In genomic region chr10:119189811-119190282, GRCh38 we compare ENCODE assay signal across 9 cellular contexts. TPM values are rescaled to one million over a fixed set of nuclear protein-coding genes. Genes with fewer than 3 reads are reported as not detected.
DNase-seq lines count a peak whose midpoint lies in the region; ATAC-seq, FAIRE-seq and TF ChIP-seq lines count a peak whose summit lies in the region.
"Had no signal": no experiment of that assay in that cellular context is flagged by ENCODE, and none has a peak within 500 bp of the region (broad histone marks: within the 10 kb centered on the region; RNA-seq: fewer than 3 reads in every experiment).

No MANE protein-coding gene starts in this region.

- H3K9me3 Mint-ChIP-seq in T-cell = no peaks in the 10 kb centered on the region
- H3K9me3 Mint-ChIP-seq: CD4-positive, alpha-beta T cell had no signal

- H4K20me1 ChIP-seq in HepG2 (ENCODE audit: insufficient read depth, low read length) = no peaks in the 10 kb centered on the region

- TF ChIP-seq POLR2A in HepG2 (IDR thresholded peaks at IDR 0.05; ENCODE audit: insufficient read depth in 1 of 2, low read depth in 2 of 2, low read length in 2 of 2) (no peak), right lobe of liver (IDR thresholded peaks at IDR 0.05) (no peak), esophagus squamous epithelium (IDR thresholded peaks at IDR 0.05) (no peak)

- TF ChIP-seq EP300 in HepG2 (IDR thresholded peaks at IDR 0.05; ENCODE audit: low read depth in 2 of 2, low read length in 2 of 2) = no peak
- no peak for TF ChIP-seq EP300 in HepG2 (CRISPR knock-in tag; IDR thresholded peaks at IDR 0.05; ENCODE audit: borderline replicate concordance)

- H3K27ac ChIP-seq in HepG2 (ENCODE audit: extremely low read length, insufficient read depth, low read length) (no peak overlapping the region), right lobe of liver (no peak overlapping the region), esophagus squamous epithelium (peak overlapping the region in 1 of 4 donors; percentile 21)

- peaks cover 9 to 17% (median 16%) of the 10 kb centered on the region in 3 donors for H3K4me1 Mint-ChIP-seq in T-cell

- H3K27me3 ChIP-seq in HepG2 (ENCODE audit: control insufficient read depth in 1 of 2, insufficient read depth in 2 of 2, low read length in 2 of 2) = no peaks in the 10 kb centered on the region
- no peaks in the 10 kb centered on the region for H3K27me3 ChIP-seq in right lobe of liver
- no peaks in the 10 kb centered on the region for H3K27me3 ChIP-seq in esophagus squamous epithelium

- peaks cover 35% of the 10 kb centered on the region for H3K4me1 ChIP-seq in HepG2 (ENCODE audit: insufficient read depth, low read length)
- no peaks in the 10 kb centered on the region for H3K4me1 ChIP-seq in right lobe of liver
- H3K4me1 ChIP-seq in esophagus squamous epithelium = peaks cover 0 to 31% (median 0%) of the 10 kb centered on the region in 3 donors

- TF ChIP-seq CTCF in HepG2 (CRISPR knock-in tag; IDR thresholded peaks at IDR 0.05) = no peak
- no peak for TF ChIP-seq CTCF in right lobe of liver (IDR thresholded peaks at IDR 0.05)
- TF ChIP-seq CTCF in esophagus squamous epithelium (IDR thresholded peaks at IDR 0.05) = no peak

- H3K36me3 Mint-ChIP-seq in T-cell = no peaks in the 10 kb centered on the region

- H3K9ac ChIP-seq in HepG2 (ENCODE audit: insufficient read depth, low read depth, low read length) = no peak overlapping the region

- H3K4me2 ChIP-seq in HepG2 (ENCODE audit: low read depth, low read length) = peak overlapping the region; percentile 56

- WGBS in HepG2 (ENCODE audit: low lambda C conversion rate) = 2% methylated on average over 3 of the region's 3 CpGs
- WGBS in right lobe of liver (ENCODE audit: insufficient coverage, low coverage, low lambda C conversion rate, missing lambda C conversion rate) = 44% methylated on average over 3 of the region's 3 CpGs
- WGBS in esophagus squamous epithelium, 2 donors = 54 to 55% methylated on average over 3 of the region's 3 CpGs

- H3K27ac Mint-ChIP-seq in T-cell = no peak overlapping the region
- H3K27ac Mint-ChIP-seq: CD4-positive, alpha-beta T cell had no signal

- FAIRE-seq in HepG2 (lab: Jason Lieb, UNC) = peak; percentile 36

- TF ChIP-seq RAD21 in HepG2 (CRISPR knock-in tag; IDR thresholded peaks at IDR 0.05) = no peak

- in situ Hi-C loops in HepG2 (cut with HindIII; ENCODE audit: extremely low pct_ligation_motif_present, low pct_unique_long_range_greater_than_20kb) = loop anchor here (10.0 to 25.0 kb wide), 2 partner anchors 255 to 347 kb away; partner anchors contain the start of gene RGS10

- DNase-seq in HepG2 (ENCODE audit: low spot score) = peak; percentile 71
- no peak for DNase-seq in right lobe of liver
- DNase-seq in T-cell = peak in 1 of 34 experiments; percentile 6
- peak in 29 of 42 donors; percentile 17 to 71 (median 41) for DNase-seq in head of caudate nucleus
- no peak for DNase-seq in esophagus squamous epithelium (lab: John Stamatoyannopoulos, UW)
- DNase-seq: CD4-positive, alpha-beta T cell had no signal

- ATAC-seq in HepG2 (peak; percentile 80), right lobe of liver (no peak), T-cell (replicated peaks in 1 of 4) (peak in 3 of 4 experiments; percentile 24 to 55 (median 35)), GM21367 (IDR thresholded peaks at IDR 0.05; ENCODE audit: unreplicated experiment) (no peak), GM21528 (IDR thresholded peaks at IDR 0.05; ENCODE audit: low FRiP score, unreplicated experiment) (no peak), GM19328 (IDR thresholded peaks at IDR 0.05; ENCODE audit: unreplicated experiment) (no peak)

- no peaks in the 10 kb centered on the region for H3K79me2 ChIP-seq in HepG2 (ENCODE audit: insufficient read depth, low read length)

- BruUV-seq in HepG2 (replicated peaks; lab: Mats Ljungman, UMichigan) = no TSS peak

- POLR2A ChIA-PET in HepG2 (lab: Yijun Ruan, JAX) (interaction anchor here (1.3 to 1.7 kb wide), 2 partner anchors 9 to 17 kb away, joined by 3 to 14 read pairs; partner anchors contain the start of gene GRK5), T-cell (lab: Charles Lee) (interaction anchor here in 1 of 2 donors (0.9 kb wide), 1 partner anchor 29 kb away, joined by 3 read pairs; no protein-coding TSS in a partner anchor)

- no peaks in the 10 kb centered on the region for H3K36me3 ChIP-seq in HepG2 (replicated peaks in 1 of 2; ENCODE audit: control insufficient read depth in 1 of 2, insufficient read depth in 2 of 2, low read length in 2 of 2)
- no peaks in the 10 kb centered on the region for H3K36me3 ChIP-seq in right lobe of liver
- H3K36me3 ChIP-seq in esophagus squamous epithelium = no peaks in the 10 kb centered on the region

- no peak overlapping the region for H3K4me3 Mint-ChIP-seq in T-cell
- H3K4me3 Mint-ChIP-seq: CD4-positive, alpha-beta T cell had no signal

- CTCF ChIA-PET in HepG2 (lab: Yijun Ruan, JAX; ENCODE audit: low intra/inter-chr PET ratio, low total read pairs) (no interaction called here), T-cell (lab: Charles Lee) (interaction anchor here (0.5 to 2.0 kb wide), 4 partner anchors 9 to 15 kb away, joined by 3 to 7 read pairs (median 6); no protein-coding TSS in a partner anchor)

- H3K4me3 ChIP-seq in HepG2 (replicated peaks in 1 of 3; ENCODE audit: insufficient read depth in 1 of 3, low read depth in 2 of 3, low read length in 3 of 3) = no peak overlapping the region
- no peak overlapping the region for H3K4me3 ChIP-seq in right lobe of liver
- no peak overlapping the region for H3K4me3 ChIP-seq in esophagus squamous epithelium

- no peaks in the 10 kb centered on the region for H3K9me3 ChIP-seq in HepG2 (ENCODE audit: low read length)
- no peaks in the 10 kb centered on the region for H3K9me3 ChIP-seq in right lobe of liver
- no peaks in the 10 kb centered on the region for H3K9me3 ChIP-seq in esophagus squamous epithelium

- H2AFZ ChIP-seq in HepG2 (ENCODE audit: low read length) = peak overlapping the region; percentile 31

- H3K27me3 Mint-ChIP-seq in T-cell = no peaks in the 10 kb centered on the region
- H3K27me3 Mint-ChIP-seq: CD4-positive, alpha-beta T cell had no signal

- intact Hi-C loops in HepG2 (cut with micrococcal nuclease; ENCODE audit: unreplicated experiment) = no loop called here
- intact Hi-C loops in right lobe of liver (cut with DNase I) = loop anchor here (10.0 kb wide), 1 partner anchor 255 kb away; no protein-coding TSS in a partner anchor
- intact Hi-C loops in head of caudate nucleus (cut with DNase I) = no loop called here
- intact Hi-C loops in esophagus squamous epithelium (cut with DNase I) = no loop called here

RNA-seq across cellular contexts. Expression of gene PRDX3, which starts 11.2 kb away (rescaled TPM):
- total RNA-seq in HepG2 (2016; rRNA removed; fragmentation: Illumina TruSeq; extraction: Trizol) (407 and 643 TPM in 2 replicates), right lobe of liver (100 to 1,000 TPM; 171 to 235 (median 194) TPM), T-cell (10 to 100 TPM; 15.7 to 36.2 (median 34.7) TPM), esophagus squamous epithelium (100 to 1,000 TPM in 3 of 4 donors, 10 to 100 TPM in 1; 42.9 to 183 (median 119) TPM)
- 38.1 and 38.2 TPM in 2 replicates for total RNA-seq in HepG2 (2016; cell fraction: cytosol; rRNA removed; fragmentation: Illumina TruSeq; extraction: Trizol; ENCODE audit: low read depth)
- total RNA-seq in HepG2 (2016; cell fraction: insoluble cytoplasmic fraction; rRNA removed; fragmentation: Illumina TruSeq; extraction: Trizol) = 410 and 682 TPM in 2 replicates
- total RNA-seq in HepG2 (2016; cell fraction: membrane; rRNA removed; fragmentation: Illumina TruSeq; extraction: Trizol) = 107 and 113 TPM in 2 replicates
- 156 and 165 TPM in 2 replicates for total RNA-seq in HepG2 (2016; cell fraction: nucleus; rRNA removed; fragmentation: Illumina TruSeq; extraction: Trizol)
- polyA plus RNA-seq in HepG2 (2011; rRNA removed) = 422 and 565 TPM in 2 replicates
- polyA plus RNA-seq in HepG2 (2011; cell fraction: cytosol; rRNA removed) = 232 and 280 TPM in 2 replicates
- polyA plus RNA-seq in HepG2 (2011; cell fraction: nucleus; rRNA removed) = 67.2 and 84.0 TPM in 2 replicates
- polyA plus RNA-seq in HepG2 (2012) = 200 and 294 TPM in 2 replicates
- 38.1 and 38.3 TPM in 2 replicates for polyA plus RNA-seq in HepG2 (2016; cell fraction: cytosol; fragmentation: Illumina TruSeq; extraction: Trizol; ENCODE audit: low read depth)
- polyA plus RNA-seq in HepG2 (2016; cell fraction: insoluble cytoplasmic fraction; fragmentation: Illumina TruSeq; extraction: Trizol; ENCODE audit: low read depth) = 634 and 704 TPM in 2 replicates
- polyA plus RNA-seq in HepG2 (2016; cell fraction: membrane; fragmentation: Illumina TruSeq; extraction: Trizol; ENCODE audit: low read depth) = 89.6 and 90.4 TPM in 2 replicates
- polyA plus RNA-seq in HepG2 (2016; cell fraction: nucleus; fragmentation: Illumina TruSeq; extraction: Trizol; ENCODE audit: insufficient read depth, low read depth) = 227 and 242 TPM in 2 replicates
- polyA minus RNA-seq in HepG2 (2011; rRNA and poly(A)+ RNA removed; ENCODE audit: low replicate concordance) = 468 and 479 TPM in 2 replicates
- 135 and 138 TPM in 2 replicates for polyA minus RNA-seq in HepG2 (2011; cell fraction: cytosol; rRNA and poly(A)+ RNA removed)
- 69.5 and 85.7 TPM in 2 replicates for polyA minus RNA-seq in HepG2 (2011; cell fraction: nucleus; rRNA and poly(A)+ RNA removed)

RNA-seq across cellular contexts. Expression of gene GRK5, which starts 17.5 kb away (rescaled TPM):
- total RNA-seq in HepG2 (2016; rRNA removed; fragmentation: Illumina TruSeq; extraction: Trizol) (12.6 and 12.8 TPM in 2 replicates), right lobe of liver (10 to 100 TPM in 1 of 6 experiments, 1 to 10 TPM in 5; 5.9 to 11.5 (median 7.9) TPM), T-cell (10 to 100 TPM; 21.7 to 36.8 (median 30.6) TPM), esophagus squamous epithelium (10 to 100 TPM in 1 of 4 donors, 1 to 10 TPM in 3; 2.4 to 18.9 (median 6.3) TPM)
- 6.3 and 7.7 TPM in 2 replicates for total RNA-seq in HepG2 (2016; cell fraction: cytosol; rRNA removed; fragmentation: Illumina TruSeq; extraction: Trizol; ENCODE audit: low read depth)
- 11.4 and 13.0 TPM in 2 replicates for total RNA-seq in HepG2 (2016; cell fraction: insoluble cytoplasmic fraction; rRNA removed; fragmentation: Illumina TruSeq; extraction: Trizol)
- total RNA-seq in HepG2 (2016; cell fraction: membrane; rRNA removed; fragmentation: Illumina TruSeq; extraction: Trizol) = 18.1 and 19.4 TPM in 2 replicates
- total RNA-seq in HepG2 (2016; cell fraction: nucleus; rRNA removed; fragmentation: Illumina TruSeq; extraction: Trizol) = 6.4 and 8.1 TPM in 2 replicates
- polyA plus RNA-seq in HepG2 (2011; rRNA removed) = 10.4 and 11.5 TPM in 2 replicates
- 10.0 and 11.4 TPM in 2 replicates for polyA plus RNA-seq in HepG2 (2011; cell fraction: cytosol; rRNA removed)
- polyA plus RNA-seq in HepG2 (2011; cell fraction: nucleus; rRNA removed) = 11.8 and 12.9 TPM in 2 replicates
- 10.9 and 14.3 TPM in 2 replicates for polyA plus RNA-seq in HepG2 (2012)
- polyA plus RNA-seq in HepG2 (2016; cell fraction: cytosol; fragmentation: Illumina TruSeq; extraction: Trizol; ENCODE audit: low read depth) = 7.6 and 7.7 TPM in 2 replicates
- 14.0 and 15.2 TPM in 2 replicates for polyA plus RNA-seq in HepG2 (2016; cell fraction: insoluble cytoplasmic fraction; fragmentation: Illumina TruSeq; extraction: Trizol; ENCODE audit: low read depth)
- 16.0 and 16.9 TPM in 2 replicates for polyA plus RNA-seq in HepG2 (2016; cell fraction: membrane; fragmentation: Illumina TruSeq; extraction: Trizol; ENCODE audit: low read depth)
- 15.4 and 17.0 TPM in 2 replicates for polyA plus RNA-seq in HepG2 (2016; cell fraction: nucleus; fragmentation: Illumina TruSeq; extraction: Trizol; ENCODE audit: insufficient read depth, low read depth)
- 5.5 and 9.4 TPM in 2 replicates for polyA minus RNA-seq in HepG2 (2011; rRNA and poly(A)+ RNA removed; ENCODE audit: low replicate concordance)
- 5.5 and 8.2 TPM in 2 replicates for polyA minus RNA-seq in HepG2 (2011; cell fraction: cytosol; rRNA and poly(A)+ RNA removed)
- 5.2 and 6.5 TPM in 2 replicates for polyA minus RNA-seq in HepG2 (2011; cell fraction: nucleus; rRNA and poly(A)+ RNA removed)

RNA-seq across cellular contexts. Expression of gene SFXN4, which starts 24.3 kb away (rescaled TPM):
- total RNA-seq in HepG2 (2016; rRNA removed; fragmentation: Illumina TruSeq; extraction: Trizol) (47.4 and 64.9 TPM in 2 replicates), right lobe of liver (100 to 1,000 TPM in 1 of 6 experiments, 10 to 100 TPM in 5; 16.0 to 152 (median 23.8) TPM), T-cell (10 to 100 TPM; 10.4 to 19.4 (median 13.9) TPM), esophagus squamous epithelium (100 to 1,000 TPM in 1 of 4 donors, 10 to 100 TPM in 3; 13.8 to 120 (median 24.4) TPM)
- total RNA-seq in HepG2 (2016; cell fraction: cytosol; rRNA removed; fragmentation: Illumina TruSeq; extraction: Trizol; ENCODE audit: low read depth) = 71.2 and 73.7 TPM in 2 replicates
- 55.2 and 66.3 TPM in 2 replicates for total RNA-seq in HepG2 (2016; cell fraction: insoluble cytoplasmic fraction; rRNA removed; fragmentation: Illumina TruSeq; extraction: Trizol)
- total RNA-seq in HepG2 (2016; cell fraction: membrane; rRNA removed; fragmentation: Illumina TruSeq; extraction: Trizol) = 75.6 and 82.1 TPM in 2 replicates
- 39.7 and 50.2 TPM in 2 replicates for total RNA-seq in HepG2 (2016; cell fraction: nucleus; rRNA removed; fragmentation: Illumina TruSeq; extraction: Trizol)
- polyA plus RNA-seq in HepG2 (2011; rRNA removed) = 44.6 and 47.7 TPM in 2 replicates
- 31.1 and 39.7 TPM in 2 replicates for polyA plus RNA-seq in HepG2 (2011; cell fraction: cytosol; rRNA removed)
- polyA plus RNA-seq in HepG2 (2011; cell fraction: nucleus; rRNA removed) = 45.5 and 47.7 TPM in 2 replicates
- polyA plus RNA-seq in HepG2 (2012) = 32.0 and 35.6 TPM in 2 replicates
- 63.0 and 72.7 TPM in 2 replicates for polyA plus RNA-seq in HepG2 (2016; cell fraction: cytosol; fragmentation: Illumina TruSeq; extraction: Trizol; ENCODE audit: low read depth)
- 42.6 and 43.4 TPM in 2 replicates for polyA plus RNA-seq in HepG2 (2016; cell fraction: insoluble cytoplasmic fraction; fragmentation: Illumina TruSeq; extraction: Trizol; ENCODE audit: low read depth)
- polyA plus RNA-seq in HepG2 (2016; cell fraction: membrane; fragmentation: Illumina TruSeq; extraction: Trizol; ENCODE audit: low read depth) = 56.9 and 60.5 TPM in 2 replicates
- polyA plus RNA-seq in HepG2 (2016; cell fraction: nucleus; fragmentation: Illumina TruSeq; extraction: Trizol; ENCODE audit: insufficient read depth, low read depth) = 62.6 and 72.4 TPM in 2 replicates
- polyA minus RNA-seq in HepG2 (2011; rRNA and poly(A)+ RNA removed; ENCODE audit: low replicate concordance) = 25.6 and 27.5 TPM in 2 replicates
- 19.2 and 19.8 TPM in 2 replicates for polyA minus RNA-seq in HepG2 (2011; cell fraction: cytosol; rRNA and poly(A)+ RNA removed)
- polyA minus RNA-seq in HepG2 (2011; cell fraction: nucleus; rRNA and poly(A)+ RNA removed) = 21.6 and 26.9 TPM in 2 replicates

Comparison
In these comparisons a context has a peak if more than half of its experiments do, and no peak if none do; other contexts are left out.
1. ATAC-seq: peak in HepG2 (single experiment) and T-cell (3 of 4); none in right lobe of liver (0 of 4), GM21367 (single experiment), GM21528 (single experiment) and GM19328 (single experiment).
2. DNase-seq: peak in HepG2 (single experiment) and head of caudate nucleus (29 of 42); none in right lobe of liver (0 of 3) and esophagus squamous epithelium (single experiment).
3. intact Hi-C loops: an anchor here in right lobe of liver (10.0 kb wide); none called in HepG2, head of caudate nucleus and esophagus squamous epithelium.